8 cellular contexts compared by ENCODE assay signal in genomic region chr2:177161741-177162440, GRCh38. TPM values are rescaled to one million over a fixed set of nuclear protein-coding genes. Genes with fewer than 3 reads are reported as not detected.
A peak's percentile ranks its signal among the peaks of the same experiment; 100 is the strongest.
DNase-seq lines count a peak whose midpoint lies in the region; ATAC-seq and TF ChIP-seq lines count a peak whose summit lies in the region.

No MANE protein-coding gene starts in this region.

- BruUV-seq in mammary epithelial cell (replicated peaks; lab: Mats Ljungman, UMichigan), result no TSS peak

- CTCF ChIA-PET in mammary epithelial cell (lab: Charles Lee; ENCODE audit: low non-redundant PET), result no interaction called here

- TF ChIP-seq CTCF in mammary epithelial cell (conservative IDR thresholded peaks at IDR 0.05 in 1 of 2, IDR thresholded peaks at IDR 0.05 in 1 of 2; ENCODE audit: extremely low read depth in 1 of 2, insufficient read depth in 1 of 2, low read depth in 1 of 2, low read length in 2 of 2) (peak; percentile 48 to 60), mucosa of descending colon (IDR thresholded peaks at IDR 0.05) (no peak)

- in situ Hi-C loops in mammary epithelial cell (cut with MboI; ENCODE audit: low sequenced_read_pairs in 2 of 2), result loop anchor here in 1 of 2 donors (5.0 to 25.0 kb wide), 5 partner anchors 103 to 600 kb away; partner anchors contain the start of gene NFE2L2

- H3K27me3 ChIP-seq in mammary epithelial cell (ENCODE audit: insufficient read depth, low read length), result no peaks in the 10 kb centered on the region

- 45% methylated on average over 12 of the region's 12 CpGs for WGBS in mammary epithelial cell (ENCODE audit: low coverage, missing lambda C conversion rate)

- no peaks in the 10 kb centered on the region for H3K36me3 ChIP-seq in mammary epithelial cell (ENCODE audit: insufficient read depth, low read length)
- H3K36me3 ChIP-seq in mucosa of descending colon (ENCODE audit: low read depth), result no peaks in the 10 kb centered on the region

- ATAC-seq in mucosa of descending colon (peak; percentile 28), GM18858 (IDR thresholded peaks at IDR 0.05; ENCODE audit: unreplicated experiment) (no peak), Right ventricle myocardium superior (ENCODE audit: poor library complexity) (no peak)

- intact Hi-C loops in mammary epithelial cell (cut with micrococcal nuclease), result loop anchor here (1.0 kb wide), 1 partner anchor 1035 kb away; no protein-coding TSS in a partner anchor
- intact Hi-C loops in mucosa of descending colon (cut with DNase I, micrococcal nuclease), result loop anchor here (5.0 to 10.0 kb wide), 3 partner anchors 170 to 253 kb away; no protein-coding TSS in a partner anchor
- intact Hi-C loops in Right ventricle myocardium superior (cut with DNase I), result loop anchor here (10.0 kb wide), 2 partner anchors 133 to 603 kb away; no protein-coding TSS in a partner anchor

- H4K20me1 ChIP-seq in mammary epithelial cell (ENCODE audit: insufficient read depth, low read length), result no peaks in the 10 kb centered on the region

- H3K4me3 ChIP-seq in mammary epithelial cell (replicated peaks in 1 of 3; ENCODE audit: insufficient read depth in 1 of 3, low read depth in 2 of 3, low read length in 3 of 3) (no peak overlapping the region), mucosa of descending colon (no peak overlapping the region)

- dilution Hi-C loops in mammary epithelial cell (cut with HindIII; ENCODE audit: low sequenced_read_pairs), result loop anchor here (10.0 kb wide), 3 partner anchors 53 to 253 kb away; partner anchors contain the start of gene HNRNPA3

- DNase-seq in A172 (ENCODE audit: low spot score), result peak; percentile 32
- DNase-seq in EH (ENCODE audit: low read depth), result peak; percentile 41
- peak; percentile 30 for DNase-seq in NCI-H2196 (lab: John Stamatoyannopoulos, UW; ENCODE audit: unreplicated experiment)
- no peak for DNase-seq in mammary epithelial cell
- DNase-seq in mucosa of descending colon, result peak in 1 of 3 donors; percentile 48
- no peak for DNase-seq in NCI-H187 (lab: John Stamatoyannopoulos, UW)
- no peak for DNase-seq in Right ventricle myocardium superior

- peak overlapping the region; percentile 42 for H3K4me2 ChIP-seq in mammary epithelial cell (ENCODE audit: insufficient read depth, low read depth, low read length)

- H2AFZ ChIP-seq in mammary epithelial cell (ENCODE audit: low read depth, low read length), result peak overlapping the region; percentile 4

- no peaks in the 10 kb centered on the region for H3K79me2 ChIP-seq in mammary epithelial cell (ENCODE audit: insufficient read depth, low read length)

- H3K9me3 ChIP-seq in mammary epithelial cell (replicated peaks; ENCODE audit: insufficient read depth, low read length) (no peaks in the 10 kb centered on the region), mucosa of descending colon (no peaks in the 10 kb centered on the region)

- H3K4me1 ChIP-seq in mammary epithelial cell (ENCODE audit: insufficient read depth, low read length) (peaks cover 22% of the 10 kb centered on the region), mucosa of descending colon (ENCODE audit: low read depth) (peaks cover 24% of the 10 kb centered on the region)

- no peak overlapping the region for H3K9ac ChIP-seq in mammary epithelial cell (ENCODE audit: insufficient read depth, low read length)

- H3K27ac ChIP-seq in mammary epithelial cell (ENCODE audit: insufficient read depth, low read depth, low read length), result no peak overlapping the region

RNA-seq across cellular contexts. Expression of gene HNRNPA3, which starts 50.7 kb away (rescaled TPM):
- total RNA-seq in A172 (2014; rRNA removed; shearing (Covaris generic)), result 37.8 and 41.3 TPM in 2 replicates
- 100 to 1,000 TPM in 1 of 2 donors, 10 to 100 TPM in 1; 18.2 to 196 TPM for total RNA-seq in mammary epithelial cell
- 59.9 TPM for polyA plus RNA-seq in mammary epithelial cell
- 29.6 TPM for polyA minus RNA-seq in mammary epithelial cell
- total RNA-seq in mucosa of descending colon, result 100 to 1,000 TPM; 133 to 169 (median 151) TPM
- total RNA-seq in Right ventricle myocardium superior, result 64.5 TPM

Comparison
In these comparisons a context has a peak if more than half of its experiments do, and no peak if none do; other contexts are left out.
1. DNase-seq: peak in A172 (single experiment), EH (single experiment) and NCI-H2196 (single experiment); none in mammary epithelial cell (single experiment), NCI-H187 (0 of 2) and Right ventricle myocardium superior (single experiment).